ENCODE assay signal across 1 cellular context in the genomic region with DNA sequence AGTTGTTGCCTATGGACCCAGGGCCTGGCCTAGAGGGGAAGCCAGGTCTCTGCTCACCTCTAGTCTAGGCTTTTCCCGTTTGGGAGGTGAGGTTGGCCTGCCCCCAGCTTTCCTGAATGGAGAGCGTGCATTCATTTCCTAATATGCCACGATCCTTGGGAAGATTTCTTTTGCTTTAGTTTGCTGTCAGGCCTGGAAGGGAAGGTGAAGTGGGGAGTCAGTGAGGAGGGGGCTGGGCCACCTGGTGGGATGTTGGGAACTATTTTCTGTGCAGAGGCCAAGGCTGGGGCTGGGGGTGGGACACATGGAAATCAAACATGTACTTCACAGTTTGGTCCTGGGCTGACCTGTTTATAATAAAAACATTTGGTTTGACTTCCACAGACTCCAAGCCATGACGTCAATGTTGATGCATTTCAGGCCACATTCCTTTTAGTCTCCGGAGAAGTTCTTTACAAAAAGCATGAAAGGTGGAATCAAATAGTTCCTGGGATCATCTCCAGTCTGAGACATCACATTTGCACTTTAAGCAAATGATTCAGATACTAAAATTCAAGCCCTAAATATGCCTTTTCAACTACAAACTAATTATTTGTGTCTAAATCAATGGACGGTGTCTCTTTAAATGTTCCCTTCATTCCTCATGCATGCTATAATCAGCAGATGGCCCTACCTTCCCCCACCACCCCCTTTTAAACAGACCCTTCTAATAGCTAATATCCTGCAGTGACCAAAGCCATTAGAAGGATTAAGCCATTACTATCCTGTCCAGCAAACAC.
TF ChIP-seq lines count a peak whose summit lies in the region.

No MANE protein-coding gene starts in this region.

TF ChIP-seq in HEK293, 187 proteins besides CTCF, POLR2A, EP300 and RAD21 (continued from another document):
- TF ChIP-seq, protein P1, sequence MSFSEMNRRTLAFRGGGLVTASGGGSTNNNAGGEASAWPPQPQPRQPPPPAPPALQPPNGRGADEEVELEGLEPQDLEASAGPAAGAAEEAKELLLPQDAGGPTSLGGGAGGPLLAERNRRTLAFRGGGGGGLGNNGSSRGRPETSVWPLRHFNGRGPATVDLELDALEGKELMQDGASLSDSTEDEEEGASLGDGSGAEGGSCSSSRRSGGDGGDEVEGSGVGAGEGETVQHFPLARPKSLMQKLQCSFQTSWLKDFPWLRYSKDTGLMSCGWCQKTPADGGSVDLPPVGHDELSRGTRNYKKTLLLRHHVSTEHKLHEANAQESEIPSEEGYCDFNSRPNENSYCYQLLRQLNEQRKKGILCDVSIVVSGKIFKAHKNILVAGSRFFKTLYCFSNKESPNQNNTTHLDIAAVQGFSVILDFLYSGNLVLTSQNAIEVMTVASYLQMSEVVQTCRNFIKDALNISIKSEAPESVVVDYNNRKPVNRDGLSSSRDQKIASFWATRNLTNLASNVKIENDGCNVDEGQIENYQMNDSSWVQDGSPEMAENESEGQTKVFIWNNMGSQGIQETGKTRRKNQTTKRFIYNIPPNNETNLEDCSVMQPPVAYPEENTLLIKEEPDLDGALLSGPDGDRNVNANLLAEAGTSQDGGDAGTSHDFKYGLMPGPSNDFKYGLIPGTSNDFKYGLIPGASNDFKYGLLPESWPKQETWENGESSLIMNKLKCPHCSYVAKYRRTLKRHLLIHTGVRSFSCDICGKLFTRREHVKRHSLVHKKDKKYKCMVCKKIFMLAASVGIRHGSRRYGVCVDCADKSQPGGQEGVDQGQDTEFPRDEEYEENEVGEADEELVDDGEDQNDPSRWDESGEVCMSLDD (tag by site-specific recombination; IDR thresholded peaks at IDR 0.05), result no peak
TF ChIP-seq in HEK293: peak in this region for 0.
